10 cellular contexts compared by ENCODE assay signal in the genomic region with DNA sequence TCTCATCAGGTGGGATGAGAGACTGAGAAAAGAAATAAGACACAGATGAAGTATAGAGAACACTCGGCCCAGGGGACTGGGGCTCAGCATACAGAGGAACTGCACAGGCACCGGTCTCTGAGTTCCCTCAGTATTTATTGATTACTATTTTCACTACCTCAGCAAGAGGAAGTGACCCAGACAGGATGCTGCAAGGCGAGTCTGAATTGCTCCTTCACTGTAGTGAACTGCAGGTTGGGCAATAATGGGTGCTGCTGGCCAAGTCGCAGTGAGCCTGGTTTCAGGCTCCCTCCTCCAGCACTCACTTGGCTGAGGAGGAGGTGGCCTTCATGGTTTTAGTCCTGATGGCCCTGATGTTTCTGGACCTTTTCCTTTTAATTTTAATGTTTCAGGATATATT. TPM values are rescaled to one million over a fixed set of nuclear protein-coding genes. Genes with fewer than 3 reads are reported as not detected.
DNase-seq lines count a peak whose midpoint lies in the region; ATAC-seq and TF ChIP-seq lines count a peak whose summit lies in the region.
"Had no signal": no experiment of that assay in that cellular context is flagged by ENCODE, and none has a peak within 500 bp of the region (broad histone marks: within the 10 kb centered on the region; RNA-seq: fewer than 3 reads in every experiment).

No MANE protein-coding gene starts in this region.

- intact Hi-C loops in Right ventricle myocardium superior (cut with DNase I) (no loop called here), uterus (cut with DNase I; ENCODE audit: low total_unique reads) (no loop called here)

- H3K4me3 ChIP-seq in right atrium auricular region (no peak overlapping the region), epithelial cell of esophagus (ENCODE audit: low read length) (no peak overlapping the region), uterus (no peak overlapping the region)
- H3K4me3 ChIP-seq: sigmoid colon had no signal

- H3K36me3 ChIP-seq in right atrium auricular region, result no peaks in the 10 kb centered on the region
- H3K36me3 ChIP-seq in uterus, result no peaks in the 10 kb centered on the region
- H3K36me3 ChIP-seq: sigmoid colon had no signal

- TF ChIP-seq CTCF in right atrium auricular region (IDR thresholded peaks at IDR 0.05), result no peak
- TF ChIP-seq CTCF in epithelial cell of esophagus (IDR thresholded peaks at IDR 0.05; ENCODE audit: insufficient read depth, low read depth, low read length, missing control alignments), result no peak
- no peak for TF ChIP-seq CTCF in uterus (IDR thresholded peaks at IDR 0.05)
- TF ChIP-seq CTCF in GM10266 (IDR thresholded peaks at IDR 0.05; ENCODE audit: control insufficient read depth, insufficient read depth, low read depth, missing control alignments), result no peak

- peak; percentile 57 for ATAC-seq in Right ventricle myocardium superior (ENCODE audit: poor library complexity)
- peak; percentile 89 for ATAC-seq in HG03159 (IDR thresholded peaks at IDR 0.05; ENCODE audit: unreplicated experiment)

- no peak for TF ChIP-seq POLR2A in uterus (IDR thresholded peaks at IDR 0.05)

- H3K27ac ChIP-seq in right atrium auricular region (no peak overlapping the region), uterus (no peak overlapping the region)
- H3K27ac ChIP-seq: sigmoid colon had no signal

- H3K27me3 ChIP-seq in right atrium auricular region (no peaks in the 10 kb centered on the region), uterus (no peaks in the 10 kb centered on the region)
- H3K27me3 ChIP-seq: sigmoid colon had no signal

- DNase-seq in Right ventricle myocardium superior (peak; percentile 51), right atrium auricular region (ENCODE audit: low spot score) (no peak), epithelial cell of esophagus (ENCODE audit: low read depth) (peak; percentile 59), uterus (peak; percentile 23 to 31), GM10266 (ENCODE audit: extremely low spot score) (no peak), DMS79 treated with DMSO at 0.1 percent for 48 hours (lab: John Stamatoyannopoulos, UW) (no peak), cerebellar cortex (ENCODE audit: low spot score) (no peak)
- DNase-seq: sigmoid colon had no signal

- H3K9me3 ChIP-seq in right atrium auricular region, result peaks cover 0 to 4% of the 10 kb centered on the region in 2 donors
- no peaks in the 10 kb centered on the region for H3K9me3 ChIP-seq in uterus

- H3K4me1 ChIP-seq in right atrium auricular region (no peaks in the 10 kb centered on the region), uterus (no peaks in the 10 kb centered on the region)

RNA-seq across cellular contexts. Expression of a gene that starts 10.4 kb away (rescaled TPM):
- total RNA-seq in Right ventricle myocardium superior (not detected), right atrium auricular region (not detected), uterus (not detected)
- total RNA-seq: temporal lobe had no signal

RNA-seq across cellular contexts. Expression of a gene that starts 23.0 kb away (rescaled TPM):
- total RNA-seq in Right ventricle myocardium superior (not detected), right atrium auricular region (not detected), uterus (not detected)
- total RNA-seq: temporal lobe had no signal

Comparison
In these comparisons a context has a peak if more than half of its experiments do, and no peak if none do; other contexts are left out.
1. DNase-seq: peak in Right ventricle myocardium superior (single experiment), epithelial cell of esophagus (single experiment) and uterus (2 of 2); none in right atrium auricular region (single experiment), GM10266 (single experiment), DMS79 treated with DMSO at 0.1 percent for 48 hours (single experiment) and cerebellar cortex (single experiment).